In genomic region chr4:109278594-109279031, GRCh38 we compare ENCODE assay signal across 10 cellular contexts. TPM values are rescaled to one million over a fixed set of nuclear protein-coding genes. Genes with fewer than 3 reads are reported as not detected.
DNase-seq lines count a peak whose midpoint lies in the region; ATAC-seq and TF ChIP-seq lines count a peak whose summit lies in the region.
"Had no signal": no experiment of that assay in that cellular context is flagged by ENCODE, and none has a peak within 500 bp of the region (broad histone marks: within the 10 kb centered on the region; RNA-seq: fewer than 3 reads in every experiment).

No MANE protein-coding gene starts in this region.

- intact Hi-C loops in dorsolateral prefrontal cortex (cut with DNase I) = no loop called here

- CTCF ChIA-PET in activated CD8-positive, alpha-beta memory T cell treated with anti-CD3 and anti-CD28 coated beads, Interleukin-2, amount 10 ng/mL, durations not matched to agents 7 days and 5 days (lab: Charles Lee) = interaction anchor here (1.0 to 1.7 kb wide), 3 partner anchors 12 to 28 kb away, joined by 3 to 4 read pairs (median 3); no protein-coding TSS in a partner anchor

- TF ChIP-seq CTCF in dorsolateral prefrontal cortex (IDR thresholded peaks at IDR 0.05 in 54 of 56, conservative IDR thresholded peaks at IDR 0.05 in 2 of 56; ENCODE audit: low read depth in 1 of 56, partially characterized antibody in 56 of 56) = no peak

- no peaks in the 10 kb centered on the region for H3K9me3 Mint-ChIP-seq in activated CD8-positive, alpha-beta memory T cell treated with anti-CD3 and anti-CD28 coated beads, Interleukin-2, amount 10 ng/mL, durations not matched to agents 7 days and 5 days (ENCODE audit: low read depth)
- H3K9me3 Mint-ChIP-seq in stimulated activated memory B cell treated with anti-CD40 and anti-IgM and Interleukin-4, amounts not matched to agents 10 μg/mL and 1 μg/mL and 100 μg/mL, for 72 hours = no peaks in the 10 kb centered on the region

- no peak for DNase-seq in activated CD8-positive, alpha-beta memory T cell treated with anti-CD3 and anti-CD28 coated beads, Interleukin-2, amount 10 ng/mL, durations not matched to agents 7 days and 5 days
- no peak for DNase-seq in activated CD8-positive, alpha-beta memory T cell treated with anti-CD3 and anti-CD28 coated beads, Interleukin-2, amount 50 U/mL, for 48 hours
- DNase-seq in NK-92 treated with Interleukin-12 subunit alpha and Interleukin-12 subunit beta, amount 100 ng/mL, for 24 hours (lab: John Stamatoyannopoulos, UW) = no peak
- DNase-seq in kidney tubule cell (ENCODE audit: low spot score) (no peak), dorsolateral prefrontal cortex (no peak)

- H3K27me3 ChIP-seq in dorsolateral prefrontal cortex = peaks cover 0 to 4% (median 0%) of the 10 kb centered on the region in 45 donors
- H3K27me3 ChIP-seq: neutrophil had no signal

- H3K36me3 Mint-ChIP-seq in activated CD8-positive, alpha-beta memory T cell treated with anti-CD3 and anti-CD28 coated beads, Interleukin-2, amount 10 ng/mL, durations not matched to agents 7 days and 5 days = no peaks in the 10 kb centered on the region
- no peaks in the 10 kb centered on the region for H3K36me3 Mint-ChIP-seq in stimulated activated memory B cell treated with anti-CD40 and anti-IgM and Interleukin-4, amounts not matched to agents 10 μg/mL and 1 μg/mL and 100 μg/mL, for 72 hours

- ATAC-seq in activated CD8-positive, alpha-beta memory T cell treated with anti-CD3 and anti-CD28 coated beads, Interleukin-2, amount 10 ng/mL, durations not matched to agents 7 days and 5 days = peak; percentile 62
- peak; percentile 78 for ATAC-seq in HG02678 (IDR thresholded peaks at IDR 0.05; ENCODE audit: unreplicated experiment)
- ATAC-seq in HG03571 (IDR thresholded peaks at IDR 0.05; ENCODE audit: unreplicated experiment) = peak; percentile 76
- peak; percentile 50 for ATAC-seq in stimulated activated memory B cell treated with anti-CD40 and anti-IgM and Interleukin-4, amounts not matched to agents 10 μg/mL and 1 μg/mL and 100 μg/mL, for 72 hours

- H3K4me1 Mint-ChIP-seq in activated CD8-positive, alpha-beta memory T cell treated with anti-CD3 and anti-CD28 coated beads, Interleukin-2, amount 10 ng/mL, durations not matched to agents 7 days and 5 days = peaks cover 26% of the 10 kb centered on the region
- no peaks in the 10 kb centered on the region for H3K4me1 Mint-ChIP-seq in stimulated activated memory B cell treated with anti-CD40 and anti-IgM and Interleukin-4, amounts not matched to agents 10 μg/mL and 1 μg/mL and 100 μg/mL, for 72 hours

- H3K27ac Mint-ChIP-seq in activated CD8-positive, alpha-beta memory T cell treated with anti-CD3 and anti-CD28 coated beads, Interleukin-2, amount 10 ng/mL, durations not matched to agents 7 days and 5 days = peak overlapping the region; percentile 0
- no peak overlapping the region for H3K27ac Mint-ChIP-seq in stimulated activated memory B cell treated with anti-CD40 and anti-IgM and Interleukin-4, amounts not matched to agents 10 μg/mL and 1 μg/mL and 100 μg/mL, for 72 hours

- H3K4me3 Mint-ChIP-seq in activated CD8-positive, alpha-beta memory T cell treated with anti-CD3 and anti-CD28 coated beads, Interleukin-2, amount 10 ng/mL, durations not matched to agents 7 days and 5 days = no peak overlapping the region
- no peak overlapping the region for H3K4me3 Mint-ChIP-seq in stimulated activated memory B cell treated with anti-CD40 and anti-IgM and Interleukin-4, amounts not matched to agents 10 μg/mL and 1 μg/mL and 100 μg/mL, for 72 hours

- peaks cover 17% of the 10 kb centered on the region for H3K27me3 Mint-ChIP-seq in activated CD8-positive, alpha-beta memory T cell treated with anti-CD3 and anti-CD28 coated beads, Interleukin-2, amount 10 ng/mL, durations not matched to agents 7 days and 5 days
- peaks cover 6% of the 10 kb centered on the region for H3K27me3 Mint-ChIP-seq in stimulated activated memory B cell treated with anti-CD40 and anti-IgM and Interleukin-4, amounts not matched to agents 10 μg/mL and 1 μg/mL and 100 μg/mL, for 72 hours

- H3K27ac ChIP-seq in dorsolateral prefrontal cortex = no peak overlapping the region
- H3K27ac ChIP-seq: neutrophil, RWPE1 had no signal

- no peak overlapping the region for H3K4me3 ChIP-seq in dorsolateral prefrontal cortex

RNA-seq across cellular contexts. Expression of gene COL25A1, which starts 23.8 kb away (rescaled TPM):
- total RNA-seq in activated CD8-positive, alpha-beta memory T cell treated with anti-CD3 and anti-CD28 coated beads, Interleukin-2, amount 10 ng/mL, durations not matched to agents 7 days and 5 days = not detected
- 10 to 100 TPM in 5 of 120 experiments, 1 to 10 TPM in 115; 1.2 to 11.1 (median 4.9) TPM for total RNA-seq in dorsolateral prefrontal cortex
